In the genomic region with DNA sequence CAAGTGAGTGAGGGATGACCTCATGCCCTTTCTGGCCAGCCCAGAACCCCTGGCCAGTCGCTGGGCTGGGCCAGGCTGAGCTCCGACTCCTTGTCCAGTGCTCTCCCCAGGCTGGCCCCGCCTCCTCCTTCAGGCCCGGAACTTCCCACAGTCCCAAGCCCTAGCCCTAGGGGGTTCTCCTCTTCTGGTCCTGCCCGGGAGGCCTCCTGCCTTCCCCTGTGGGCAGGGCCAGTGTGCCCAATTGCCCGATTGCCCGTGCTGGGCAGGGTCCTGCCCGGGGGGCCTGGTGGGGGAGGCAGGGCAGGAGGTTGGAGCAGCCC, we compare ENCODE assay signal across 19 cellular contexts. TPM values are rescaled to one million over a fixed set of nuclear protein-coding genes. Genes with fewer than 3 reads are reported as not detected.
DNase-seq lines count a peak whose midpoint lies in the region; ATAC-seq, FAIRE-seq and TF ChIP-seq lines count a peak whose summit lies in the region.
"Had no signal": no experiment of that assay in that cellular context is flagged by ENCODE, and none has a peak within 500 bp of the region (broad histone marks: within the 10 kb centered on the region; RNA-seq: fewer than 3 reads in every experiment).

No MANE protein-coding gene starts in this region.

- TF ChIP-seq EP300 in sigmoid colon (IDR thresholded peaks at IDR 0.05): no peak

- peak; percentile 13 for FAIRE-seq in HTR-8/SVneo (lab: Jason Lieb, UNC)
- FAIRE-seq: islet of Langerhans had no signal

- H3K36me3 ChIP-seq in BE2C (no peaks in the 10 kb centered on the region), brain microvascular endothelial cell (replicated peaks) (peaks cover 51% of the 10 kb centered on the region), sigmoid colon (peaks cover 3 to 53% (median 28%) of the 10 kb centered on the region in 4 donors)

- H3K4me3 ChIP-seq in BE2C (ENCODE audit: low read depth, low read length): peak overlapping the region; percentile 46
- H3K4me3 ChIP-seq in brain microvascular endothelial cell (ENCODE audit: low read depth, low read length): no peak overlapping the region
- no peak overlapping the region for H3K4me3 ChIP-seq in sigmoid colon
- H3K4me3 ChIP-seq: HAP-1, tibial nerve had no signal

- no peaks in the 10 kb centered on the region for H3K27me3 ChIP-seq in BE2C
- H3K27me3 ChIP-seq in brain microvascular endothelial cell (replicated peaks): no peaks in the 10 kb centered on the region
- no peaks in the 10 kb centered on the region for H3K27me3 ChIP-seq in sigmoid colon
- H3K27me3 ChIP-seq: tibial nerve had no signal

- H3K27ac ChIP-seq in brain microvascular endothelial cell (peak overlapping the region; percentile 82), sigmoid colon (peak overlapping the region; percentile 28 to 91 (median 54))

- no peak for ATAC-seq in GM18867 (IDR thresholded peaks at IDR 0.05; ENCODE audit: unreplicated experiment)
- ATAC-seq: activated naive CD8-positive, alpha-beta T cell treated with anti-CD3 and anti-CD28 coated beads, Interleukin-2, amount 50 U/mL, for 24 hours; effector memory CD8-positive, alpha-beta T cell; naive thymus-derived CD4-positive, alpha-beta T cell; stimulated activated effector memory CD8-positive, alpha-beta T cell treated with anti-CD3 and anti-CD28 coated beads, Interleukin-12 subunit alpha, Interleukin-12 subunit beta, amount 100 ng/mL, for 72 hours had no signal

- TF ChIP-seq CTCF in BE2C (IDR thresholded peaks at IDR 0.05; ENCODE audit: low read depth, low read length): no peak
- TF ChIP-seq CTCF in brain microvascular endothelial cell (IDR thresholded peaks at IDR 0.05; ENCODE audit: low read depth, low read length, missing control alignments): no peak
- TF ChIP-seq CTCF in sigmoid colon (IDR thresholded peaks at IDR 0.05): no peak

- no peaks in the 10 kb centered on the region for H3K9me3 ChIP-seq in BE2C
- no peaks in the 10 kb centered on the region for H3K9me3 ChIP-seq in sigmoid colon
- H3K9me3 ChIP-seq: HAP-1, tibial nerve had no signal

- intact Hi-C loops in sigmoid colon (cut with DNase I): no loop called here

- WGBS in sigmoid colon, 2 donors: 75 to 79% methylated on average over 8 of the region's 8 CpGs

- H3K4me1 ChIP-seq in BE2C (peaks cover 41% of the 10 kb centered on the region), sigmoid colon (peaks cover 0 to 47% (median 36%) of the 10 kb centered on the region in 4 donors)

- no peak for TF ChIP-seq POLR2A in sigmoid colon (IDR thresholded peaks at IDR 0.05)

- in situ Hi-C loops in brain microvascular endothelial cell (cut with HindIII; ENCODE audit: low pct_ligation_motif_present, low sequenced_read_pairs): no loop called here

- DNase-seq in BE2C (no peak), HTR-8/SVneo (ENCODE audit: insufficient read length, low spot score) (no peak), brain microvascular endothelial cell (no peak), sigmoid colon (peak; percentile 64), RPMI8226 (no peak), NCI-H146 treated with DMSO at 0.1 percent for 48 hours (lab: John Stamatoyannopoulos, UW; ENCODE audit: unreplicated experiment) (no peak), COLO829 (ENCODE audit: low spot score) (no peak)
- DNase-seq: activated naive CD8-positive, alpha-beta T cell treated with anti-CD3 and anti-CD28 coated beads, Interleukin-2, amount 50 U/mL, for 24 hours; central memory CD4-positive, alpha-beta T cell; COR-L47; effector memory CD8-positive, alpha-beta T cell; KBM-7; naive thymus-derived CD4-positive, alpha-beta T cell; Right ventricle myocardium superior had no signal

RNA-seq across cellular contexts. Expression of a gene that starts 4.2 kb away (rescaled TPM):
- polyA plus RNA-seq in BE2C (2012; ENCODE audit: insufficient read depth, insufficient read length, low read depth): 58.1 TPM
- 100 to 1,000 TPM in 1 of 4 donors, 10 to 100 TPM in 3; 69.9 to 147 (median 81.9) TPM for total RNA-seq in sigmoid colon
- polyA plus RNA-seq in sigmoid colon: 100 to 1,000 TPM in 1 of 3 donors, 10 to 100 TPM in 2; 15.0 to 276 (median 23.6) TPM

RNA-seq across cellular contexts. Expression of a gene that starts 12.5 kb away (rescaled TPM):
- 610 TPM for polyA plus RNA-seq in BE2C (2012; ENCODE audit: insufficient read depth, insufficient read length, low read depth)
- total RNA-seq in sigmoid colon: 100 to 1,000 TPM; 174 to 255 (median 212) TPM
- 100 to 1,000 TPM; 149 to 168 (median 164) TPM for polyA plus RNA-seq in sigmoid colon

RNA-seq across cellular contexts. Expression of a gene that starts 32.9 kb away (rescaled TPM):
- 1.1 TPM for polyA plus RNA-seq in BE2C (2012; ENCODE audit: insufficient read depth, insufficient read length, low read depth)
- 10 to 100 TPM in 3 of 4 donors, 1 to 10 TPM in 1; 9.4 to 14.7 (median 11.7) TPM for total RNA-seq in sigmoid colon
- polyA plus RNA-seq in sigmoid colon: 10 to 100 TPM in 1 of 3 donors, 1 to 10 TPM in 2; 6.2 to 11.0 (median 7.8) TPM

RNA-seq across cellular contexts. Expression of a gene that starts 39.1 kb away (rescaled TPM):
- 2.8 TPM for polyA plus RNA-seq in BE2C (2012; ENCODE audit: insufficient read depth, insufficient read length, low read depth)
- total RNA-seq in sigmoid colon: 10 to 100 TPM; 24.7 to 27.6 (median 25.6) TPM
- polyA plus RNA-seq in sigmoid colon: 10 to 100 TPM; 11.4 to 52.7 (median 11.6) TPM
